26 cellular contexts compared by ENCODE assay signal in the genomic region with DNA sequence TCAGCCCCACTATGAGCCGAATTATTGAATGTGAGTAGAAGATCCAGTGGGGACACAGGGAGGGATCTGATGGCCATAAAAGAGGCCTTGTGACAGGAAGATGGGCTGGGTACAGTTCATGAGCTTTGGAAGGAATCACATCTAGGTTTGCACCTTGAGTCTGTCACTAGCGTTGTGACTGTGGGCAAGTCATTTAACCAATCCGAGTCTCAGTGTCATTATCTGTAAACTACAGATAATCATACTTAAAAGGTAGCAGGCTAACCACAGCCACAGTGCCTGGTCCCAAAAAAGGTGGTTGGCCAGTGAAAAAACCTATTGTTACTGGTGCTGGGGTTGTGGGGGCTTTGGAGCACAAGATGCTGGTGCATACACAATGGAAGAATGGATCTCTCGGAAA. TPM values are rescaled to one million over a fixed set of nuclear protein-coding genes. Genes with fewer than 3 reads are reported as not detected.
DNase-seq lines count a peak whose midpoint lies in the region; ATAC-seq and TF ChIP-seq lines count a peak whose summit lies in the region.
"Had no signal": no experiment of that assay in that cellular context is flagged by ENCODE, and none has a peak within 500 bp of the region (broad histone marks: within the 10 kb centered on the region; RNA-seq: fewer than 3 reads in every experiment).

No MANE protein-coding gene starts in this region.

- H3K36me3 ChIP-seq in CD4-positive, CD25-positive, alpha-beta regulatory T cell (ENCODE audit: control insufficient read depth, insufficient read depth, low read length) = no peaks in the 10 kb centered on the region
- H3K36me3 ChIP-seq in Loucy (ENCODE audit: insufficient read depth, low read length) (no peaks in the 10 kb centered on the region), transverse colon (no peaks in the 10 kb centered on the region), aorta (ENCODE audit: control insufficient read depth in 1 of 2, insufficient read depth in 2 of 2, low read length in 1 of 2) (no peaks in the 10 kb centered on the region)
- no peaks in the 10 kb centered on the region for H3K36me3 ChIP-seq in naive thymus-derived CD4-positive, alpha-beta T cell (ENCODE audit: control insufficient read depth in 2 of 3, insufficient read depth in 3 of 3, low read length in 3 of 3)
- H3K36me3 ChIP-seq: MG63, SJSA1 had no signal

- in situ Hi-C loops in transverse colon (cut with MboI; ENCODE audit: low pct_ligation_motif_present in 1 of 4, low pct_unique_long_range_greater_than_20kb in 1 of 4, low sequenced_read_pairs in 3 of 4) = no loop called here

- no peaks in the 10 kb centered on the region for H3K9me3 ChIP-seq in CD4-positive, CD25-positive, alpha-beta regulatory T cell (ENCODE audit: control insufficient read depth in 2 of 2, low read length in 2 of 2)
- H3K9me3 ChIP-seq in Loucy (ENCODE audit: insufficient read depth, low read depth, low read length) (no peaks in the 10 kb centered on the region), transverse colon (no peaks in the 10 kb centered on the region), aorta (ENCODE audit: control insufficient read depth, low read length) (no peaks in the 10 kb centered on the region)
- no peaks in the 10 kb centered on the region for H3K9me3 ChIP-seq in naive thymus-derived CD4-positive, alpha-beta T cell (ENCODE audit: control insufficient read depth in 2 of 3, low read length in 3 of 3)
- H3K9me3 ChIP-seq: MG63, SJSA1 had no signal

- no peak for TF ChIP-seq POLR2A in transverse colon (IDR thresholded peaks at IDR 0.05)

- intact Hi-C loops in naive thymus-derived CD4-positive, alpha-beta T cell (cut with micrococcal nuclease) = loop anchor here in 1 of 2 donors (5.0 kb wide), 1 partner anchor 46 kb away; no protein-coding TSS in a partner anchor
- intact Hi-C loops in transverse colon (cut with DNase I; ENCODE audit: low total_unique reads) = no loop called here
- intact Hi-C loops in aorta (cut with DNase I) = no loop called here

- WGBS in transverse colon (ENCODE audit: low coverage in 1 of 2), 2 donors = 86 to 87% methylated on average over 1 to 4 of the region's 4 CpGs
- 90 to 94% methylated on average over 4 of the region's 4 CpGs for WGBS in aorta, 2 donors

- no peak overlapping the region for H3K4me3 Mint-ChIP-seq in activated T-cell treated with anti-CD3 and anti-CD28 coated beads, Interleukin-2, amount 50 U/mL, for 72 hours
- H3K4me3 Mint-ChIP-seq in CD4-positive, CD25-positive, alpha-beta regulatory T cell = peak overlapping the region in 2 of 4 donors; percentile 1 to 18
- peak overlapping the region in 8 of 10 donors; percentile 42 to 81 (median 52) for H3K4me3 Mint-ChIP-seq in naive thymus-derived CD4-positive, alpha-beta T cell

- no peak for DNase-seq in activated T-cell treated with anti-CD3 and anti-CD28 coated beads, Interleukin-2, amount 50 U/mL, for 72 hours
- no peak for DNase-seq in activated T-cell treated with anti-CD3 and anti-CD28 coated beads, Interleukin-2, amount 50 U/mL, for 1 hour
- DNase-seq in CD4-positive, CD25-positive, alpha-beta regulatory T cell = no peak
- no peak for DNase-seq in naive thymus-derived CD4-positive, alpha-beta T cell
- DNase-seq in transverse colon (no peak), aorta (no peak), KG1 (lab: John Stamatoyannopoulos, UW) (no peak)
- DNase-seq: AML-193, C1 segment of cervical spinal cord, DMS79, Karpas-422, MG63, NCI-H1417, NCI-H1694 treated with DMSO at 0.1 percent for 48 hours, NCI-H2081 treated with DMSO at 0.1 percent for 48 hours, NCI-H2171 treated with DMSO at 0.1 percent for 48 hours, NCI-H524 treated with DMSO at 0.1 percent for 48 hours, NCI-H82, OCI-M1 had no signal

- H3K4me1 Mint-ChIP-seq in activated T-cell treated with anti-CD3 and anti-CD28 coated beads, Interleukin-2, amount 50 U/mL, for 72 hours (ENCODE audit: low read depth) = peaks cover 12% of the 10 kb centered on the region
- H3K4me1 Mint-ChIP-seq in CD4-positive, CD25-positive, alpha-beta regulatory T cell = peaks cover 0 to 26% (median 6%) of the 10 kb centered on the region in 4 donors
- peaks cover 8 to 46% (median 40%) of the 10 kb centered on the region in 7 donors for H3K4me1 Mint-ChIP-seq in naive thymus-derived CD4-positive, alpha-beta T cell

- H3K27ac Mint-ChIP-seq in activated T-cell treated with anti-CD3 and anti-CD28 coated beads, Interleukin-2, amount 50 U/mL, for 72 hours = no peak overlapping the region
- peak overlapping the region in 2 of 3 donors; percentile 9 to 53 for H3K27ac Mint-ChIP-seq in CD4-positive, CD25-positive, alpha-beta regulatory T cell
- H3K27ac Mint-ChIP-seq in naive thymus-derived CD4-positive, alpha-beta T cell = peak overlapping the region in 5 of 9 donors; percentile 2 to 76 (median 41)

- no peaks in the 10 kb centered on the region for H4K20me1 ChIP-seq in Loucy (ENCODE audit: insufficient read depth, low read length, poor library complexity, severe bottlenecking)

- peaks cover 5% of the 10 kb centered on the region for H3K4me1 ChIP-seq in CD4-positive, CD25-positive, alpha-beta regulatory T cell (ENCODE audit: control insufficient read depth, insufficient read depth, low read length, poor library complexity, severe bottlenecking)
- H3K4me1 ChIP-seq in Loucy (ENCODE audit: insufficient read depth, low read length, poor library complexity, severe bottlenecking) (peaks cover 15% of the 10 kb centered on the region), transverse colon (peaks cover 0 to 2% (median 0%) of the 10 kb centered on the region in 4 donors), aorta (ENCODE audit: control insufficient read depth in 1 of 2, insufficient read depth in 2 of 2, low read length in 2 of 2) (no peaks in the 10 kb centered on the region)
- H3K4me1 ChIP-seq in naive thymus-derived CD4-positive, alpha-beta T cell (ENCODE audit: control insufficient read depth in 2 of 2, insufficient read depth in 2 of 2, low read length in 2 of 2) = peaks cover 0 to 21% of the 10 kb centered on the region in 2 donors

- H3K9ac ChIP-seq in Loucy (ENCODE audit: low read depth, low read length, poor library complexity, severe bottlenecking) = no peak overlapping the region

- CTCF ChIA-PET in naive thymus-derived CD4-positive, alpha-beta T cell (lab: Charles Lee) = interaction anchor here (0.6 to 1.4 kb wide), 4 partner anchors 36 to 218 kb away, joined by 3 to 5 read pairs (median 4); no protein-coding TSS in a partner anchor

- H3K79me2 ChIP-seq in Loucy (ENCODE audit: insufficient read depth, low read length) = no peaks in the 10 kb centered on the region

- TF ChIP-seq CTCF in Loucy (conservative IDR thresholded peaks at IDR 0.05; ENCODE audit: low read length) = no peak
- no peak for TF ChIP-seq CTCF in transverse colon (IDR thresholded peaks at IDR 0.05)

- H3K27ac ChIP-seq in CD4-positive, CD25-positive, alpha-beta regulatory T cell (ENCODE audit: insufficient read depth, low read length, poor library complexity, severe bottlenecking) = no peak overlapping the region
- no peak overlapping the region for H3K27ac ChIP-seq in naive thymus-derived CD4-positive, alpha-beta T cell (ENCODE audit: low read depth, low read length)
- H3K27ac ChIP-seq in transverse colon (no peak overlapping the region), aorta (ENCODE audit: low read depth in 1 of 2, low read length in 2 of 2) (no peak overlapping the region)
- H3K27ac ChIP-seq: SJSA1 had no signal

- TF ChIP-seq EP300 in transverse colon (IDR thresholded peaks at IDR 0.05; ENCODE audit: low read depth) = no peak

- H3K9me2 ChIP-seq in Loucy (replicated peaks; ENCODE audit: low read depth, low read length) = no peaks in the 10 kb centered on the region

- POLR2A ChIA-PET in naive thymus-derived CD4-positive, alpha-beta T cell (lab: Charles Lee) = interaction anchor here (0.9 to 6.2 kb wide), 3 partner anchors 27 to 46 kb away, joined by 6 to 45 read pairs (median 29); a partner anchor contains a TSS

- H3K4me2 ChIP-seq in Loucy (ENCODE audit: low read depth, low read length, poor library complexity, severe bottlenecking) = peak overlapping the region; percentile 36

- ATAC-seq in activated T-cell treated with anti-CD3 and anti-CD28 coated beads, Interleukin-2, amount 50 U/mL, for 72 hours (replicated peaks in 1 of 2) = peak; percentile 19 to 28
- no peak for ATAC-seq in CD4-positive, CD25-positive, alpha-beta regulatory T cell (ENCODE audit: low read depth in 2 of 2)
- ATAC-seq in naive thymus-derived CD4-positive, alpha-beta T cell = no peak
- no peak for ATAC-seq in aorta (ENCODE audit: low FRiP score)
- ATAC-seq: HCT116, Right ventricle myocardium inferior had no signal

- H3K27me3 ChIP-seq in CD4-positive, CD25-positive, alpha-beta regulatory T cell (ENCODE audit: control insufficient read depth, insufficient read depth, low read length) = no peaks in the 10 kb centered on the region
- H3K27me3 ChIP-seq in Loucy (ENCODE audit: insufficient read depth, low read length, poor library complexity, severe bottlenecking) (no peaks in the 10 kb centered on the region), transverse colon (no peaks in the 10 kb centered on the region), aorta (ENCODE audit: control insufficient read depth in 1 of 2, insufficient read depth in 2 of 2, low read length in 1 of 2) (no peaks in the 10 kb centered on the region)
- H3K27me3 ChIP-seq in naive thymus-derived CD4-positive, alpha-beta T cell (ENCODE audit: control insufficient read depth in 2 of 2, insufficient read depth in 2 of 2, low read length in 2 of 2) = no peaks in the 10 kb centered on the region
- H3K27me3 ChIP-seq: MG63, SJSA1 had no signal

- H3K4me3 ChIP-seq in CD4-positive, CD25-positive, alpha-beta regulatory T cell (ENCODE audit: low read depth, low read length) = no peak overlapping the region
- H3K4me3 ChIP-seq in Loucy (ENCODE audit: low read length, poor library complexity, severe bottlenecking) (peak overlapping the region; percentile 5), transverse colon (no peak overlapping the region), aorta (ENCODE audit: low read length in 2 of 2) (no peak overlapping the region)
- no peak overlapping the region for H3K4me3 ChIP-seq in naive thymus-derived CD4-positive, alpha-beta T cell (ENCODE audit: low read length)
- H3K4me3 ChIP-seq: MG63, SJSA1 had no signal

- H3K27me3 Mint-ChIP-seq in activated T-cell treated with anti-CD3 and anti-CD28 coated beads, Interleukin-2, amount 50 U/mL, for 72 hours (ENCODE audit: low read depth) = no peaks in the 10 kb centered on the region
- H3K27me3 Mint-ChIP-seq in CD4-positive, CD25-positive, alpha-beta regulatory T cell = peaks cover 13% of the 10 kb centered on the region
- peaks cover 0 to 12% (median 0%) of the 10 kb centered on the region in 5 donors for H3K27me3 Mint-ChIP-seq in naive thymus-derived CD4-positive, alpha-beta T cell

- H3F3A ChIP-seq in Loucy (ENCODE audit: low read depth) = no peaks in the 10 kb centered on the region

- H3K36me3 Mint-ChIP-seq in activated T-cell treated with anti-CD3 and anti-CD28 coated beads, Interleukin-2, amount 50 U/mL, for 72 hours (ENCODE audit: insufficient read depth in 2 of 2) = no peaks in the 10 kb centered on the region
- peaks cover 3% of the 10 kb centered on the region for H3K36me3 Mint-ChIP-seq in CD4-positive, CD25-positive, alpha-beta regulatory T cell
- peaks cover 0 to 1% (median 0%) of the 10 kb centered on the region in 5 donors for H3K36me3 Mint-ChIP-seq in naive thymus-derived CD4-positive, alpha-beta T cell

- H2AFZ ChIP-seq in Loucy (ENCODE audit: low read length) = no peak overlapping the region

- no peaks in the 10 kb centered on the region for H3K9me3 Mint-ChIP-seq in activated T-cell treated with anti-CD3 and anti-CD28 coated beads, Interleukin-2, amount 50 U/mL, for 72 hours
- H3K9me3 Mint-ChIP-seq in CD4-positive, CD25-positive, alpha-beta regulatory T cell = no peaks in the 10 kb centered on the region
- peaks cover 0 to 2% (median 0%) of the 10 kb centered on the region in 11 donors for H3K9me3 Mint-ChIP-seq in naive thymus-derived CD4-positive, alpha-beta T cell

RNA-seq across cellular contexts. Expression of a gene that starts 3.8 kb away (rescaled TPM):
- total RNA-seq in activated T-cell treated with anti-CD3 and anti-CD28 coated beads, Interleukin-2, amount 50 U/mL, for 72 hours = not detected
- not detected for total RNA-seq in CD4-positive, CD25-positive, alpha-beta regulatory T cell
- polyA plus RNA-seq in CD4-positive, CD25-positive, alpha-beta regulatory T cell = not detected
- not detected for total RNA-seq in naive thymus-derived CD4-positive, alpha-beta T cell
- polyA plus RNA-seq in naive thymus-derived CD4-positive, alpha-beta T cell = not detected
- total RNA-seq in transverse colon (not detected), aorta (under 1 TPM in 1 of 2 donors, not detected in 1; 0.51 TPM)
- not detected for polyA plus RNA-seq in aorta
- total RNA-seq: A172, H1, Right ventricle myocardium inferior, SJSA1 had no signal
- polyA plus RNA-seq: AG04450, H1 had no signal

RNA-seq across cellular contexts. Expression of a gene that starts 13.0 kb away (rescaled TPM):
- not detected for total RNA-seq in activated T-cell treated with anti-CD3 and anti-CD28 coated beads, Interleukin-2, amount 50 U/mL, for 72 hours
- not detected for total RNA-seq in CD4-positive, CD25-positive, alpha-beta regulatory T cell
- polyA plus RNA-seq in CD4-positive, CD25-positive, alpha-beta regulatory T cell = not detected
- total RNA-seq in naive thymus-derived CD4-positive, alpha-beta T cell = not detected
- polyA plus RNA-seq in naive thymus-derived CD4-positive, alpha-beta T cell = not detected
- total RNA-seq in transverse colon = under 1 TPM in 2 of 4 donors, not detected in 2; 0.14 to 0.37 TPM
- total RNA-seq in aorta = under 1 TPM; 0.10 to 0.30 TPM
- not detected for polyA plus RNA-seq in aorta
- total RNA-seq: A172, H1, SJSA1 had no signal
- polyA plus RNA-seq: H1 had no signal

RNA-seq across cellular contexts. Expression of a gene that starts 25.2 kb away (rescaled TPM):
- total RNA-seq in activated T-cell treated with anti-CD3 and anti-CD28 coated beads, Interleukin-2, amount 50 U/mL, for 72 hours = not detected
- 1.0 TPM for total RNA-seq in CD4-positive, CD25-positive, alpha-beta regulatory T cell
- polyA plus RNA-seq in CD4-positive, CD25-positive, alpha-beta regulatory T cell = under 1 TPM in 1 of 4 donors, not detected in 3; 0.05 TPM
- total RNA-seq in naive thymus-derived CD4-positive, alpha-beta T cell = under 1 TPM in 2 of 5 experiments, not detected in 3; 0.19 to 0.29 TPM
- under 1 TPM in 1 of 2 donors, not detected in 1; 0.04 TPM for polyA plus RNA-seq in naive thymus-derived CD4-positive, alpha-beta T cell
- total RNA-seq in transverse colon (10 to 100 TPM in 1 of 4 donors, 1 to 10 TPM in 3; 4.8 to 31.8 (median 6.4) TPM), aorta (10 to 100 TPM; 19.7 to 41.9 TPM)
- 1 to 10 TPM; 2.4 to 2.8 TPM for polyA plus RNA-seq in aorta
- total RNA-seq: H1 had no signal

RNA-seq across cellular contexts. Expression of a gene that starts 31.2 kb away (rescaled TPM):
- 1 to 10 TPM; 9.1 to 9.9 TPM for total RNA-seq in activated T-cell treated with anti-CD3 and anti-CD28 coated beads, Interleukin-2, amount 50 U/mL, for 72 hours
- total RNA-seq in CD4-positive, CD25-positive, alpha-beta regulatory T cell = 0.64 TPM
- 1 to 10 TPM in 3 of 4 donors, under 1 TPM in 1; 0.81 to 1.8 (median 1.5) TPM for polyA plus RNA-seq in CD4-positive, CD25-positive, alpha-beta regulatory T cell
- total RNA-seq in naive thymus-derived CD4-positive, alpha-beta T cell = 1 to 10 TPM; 1.6 to 4.7 (median 2.7) TPM
- 1 to 10 TPM; 1.5 to 1.6 TPM for polyA plus RNA-seq in naive thymus-derived CD4-positive, alpha-beta T cell
- under 1 TPM in 3 of 4 donors, not detected in 1; 0.64 to 0.82 (median 0.75) TPM for total RNA-seq in transverse colon
- 1 to 10 TPM in 1 of 2 donors, under 1 TPM in 1; 0.97 to 1.5 TPM for total RNA-seq in aorta
- under 1 TPM; 0.13 to 0.61 TPM for polyA plus RNA-seq in aorta

RNA-seq across cellular contexts. Expression of a gene that starts 57.6 kb away (rescaled TPM):
- 10 to 100 TPM; 21.5 to 26.6 TPM for total RNA-seq in activated T-cell treated with anti-CD3 and anti-CD28 coated beads, Interleukin-2, amount 50 U/mL, for 72 hours
- total RNA-seq in CD4-positive, CD25-positive, alpha-beta regulatory T cell = 4.4 TPM
- polyA plus RNA-seq in CD4-positive, CD25-positive, alpha-beta regulatory T cell = 1 to 10 TPM in 2 of 4 donors, under 1 TPM in 2; 0.34 to 4.6 (median 1.3) TPM
- 10 to 100 TPM in 4 of 5 experiments, 1 to 10 TPM in 1; 8.1 to 51.3 (median 38.0) TPM for total RNA-seq in naive thymus-derived CD4-positive, alpha-beta T cell
- 1 to 10 TPM; 3.6 to 8.5 TPM for polyA plus RNA-seq in naive thymus-derived CD4-positive, alpha-beta T cell
- 10 to 100 TPM in 2 of 4 donors, 1 to 10 TPM in 2; 5.6 to 38.6 (median 17.0) TPM for total RNA-seq in transverse colon
- 10 to 100 TPM; 15.7 to 63.0 TPM for total RNA-seq in aorta
- polyA plus RNA-seq in aorta = 10 to 100 TPM in 1 of 2 donors, 1 to 10 TPM in 1; 2.1 to 19.7 TPM

Comparison
In these comparisons a context has a peak if more than half of its experiments do, and no peak if none do; other contexts are left out.
1. ATAC-seq: peak in activated T-cell treated with anti-CD3 and anti-CD28 coated beads, Interleukin-2, amount 50 U/mL, for 72 hours (2 of 2); none in CD4-positive, CD25-positive, alpha-beta regulatory T cell (0 of 2), naive thymus-derived CD4-positive, alpha-beta T cell (single experiment) and aorta (single experiment).
2. H3K4me3 Mint-ChIP-seq: peak in naive thymus-derived CD4-positive, alpha-beta T cell (8 of 10); none in activated T-cell treated with anti-CD3 and anti-CD28 coated beads, Interleukin-2, amount 50 U/mL, for 72 hours (0 of 2).